Comparison of ENCODE assay signal across 8 cellular contexts in the genomic region with DNA sequence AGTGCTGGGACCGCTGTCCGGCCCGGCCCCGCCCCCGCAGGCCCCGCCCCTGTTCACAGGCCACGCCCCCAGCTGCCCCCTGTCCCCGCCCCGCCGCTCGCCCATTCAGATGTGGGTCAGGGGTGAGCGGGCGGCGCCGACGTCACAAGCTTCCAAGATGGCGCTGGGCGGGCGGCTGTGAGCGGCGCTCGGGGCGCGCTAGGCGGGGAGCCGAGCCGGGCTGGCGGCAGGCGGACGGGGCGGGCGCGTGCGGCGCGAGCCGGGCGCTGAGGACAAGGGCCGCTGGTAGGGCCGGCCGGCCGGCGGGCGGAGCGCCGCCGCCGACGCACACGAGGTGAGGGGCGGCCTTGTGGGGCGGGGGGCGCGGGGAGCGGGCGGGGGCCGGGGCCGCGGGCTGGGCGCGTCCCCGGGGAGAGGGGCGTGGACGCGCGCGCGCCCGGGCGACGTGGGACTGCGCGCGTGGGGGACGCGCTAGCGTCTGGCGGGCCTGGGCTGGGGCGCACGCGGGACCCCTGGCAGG. TPM values are rescaled to one million over a fixed set of nuclear protein-coding genes. Genes with fewer than 3 reads are reported as not detected.
A peak's percentile ranks its signal among the peaks of the same experiment; 100 is the strongest.
DNase-seq lines count a peak whose midpoint lies in the region; ATAC-seq and TF ChIP-seq lines count a peak whose summit lies in the region.
"Not testable (repeated sequence)": the region's sequence is repeated elsewhere in the genome, so short reads cannot be mapped to it uniquely, and the experiment has no call there.

Gene HIC2, plus strand, starts transcription at position 145 of the 520 bp plus-strand sequence. CDS start 25,461 bp downstream, outside the sequence.

- in situ Hi-C loops in IMR-90 (cut with MboI; ENCODE audit: low sequenced_read_pairs); gastrocnemius medialis (cut with MboI; ENCODE audit: low sequenced_read_pairs in 4 of 4): not testable (repeated sequence)

- CTCF ChIA-PET in IMR-90 (lab: Yijun Ruan, JAX); activated CD8-positive, alpha-beta T cell treated with anti-CD3 and anti-CD28 coated beads, Interleukin-2, amount 10 ng/mL, durations not matched to agents 7 days and 5 days (lab: Charles Lee): not testable (repeated sequence)

- not testable (repeated sequence) for H3K9me3 Mint-ChIP-seq in activated CD8-positive, alpha-beta T cell treated with anti-CD3 and anti-CD28 coated beads, Interleukin-2, amount 10 ng/mL, durations not matched to agents 7 days and 5 days (ENCODE audit: insufficient read depth)

- peak within 1 kb of the TSS; percentile 61 for H3K4me3 Mint-ChIP-seq in activated CD8-positive, alpha-beta T cell treated with anti-CD3 and anti-CD28 coated beads, Interleukin-2, amount 10 ng/mL, durations not matched to agents 7 days and 5 days

- WGBS in IMR-90 (ENCODE audit: extremely low coverage in 2 of 2, insufficient read length in 1 of 2), 2 experiments = no CpG with 5 or more reads among the region's 81 CpGs

- not testable (repeated sequence) for TF ChIP-seq RAD21 in IMR-90 (IDR thresholded peaks at IDR 0.05; ENCODE audit: low read length)

- peak within 1 kb of the TSS; percentile 65 for H3K4me3 ChIP-seq in BLaER1
- peak within 1 kb of the TSS; percentile 85 for H3K4me3 ChIP-seq in IMR-90 (ENCODE audit: insufficient read depth, low read depth, low read length)
- peak within 1 kb of the TSS; percentile 29 to 45 for H3K4me3 ChIP-seq in left lung
- H3K4me3 ChIP-seq in gastrocnemius medialis = peak within 1 kb of the TSS in 3 of 4 donors; percentile 40 to 58 (median 51)

- DNase-seq in IMR-90, gastrocnemius medialis: not testable (repeated sequence)
- peak; percentile 17 for DNase-seq in activated CD8-positive, alpha-beta T cell treated with anti-CD3 and anti-CD28 coated beads, Interleukin-2, amount 10 ng/mL, durations not matched to agents 7 days and 5 days
- DNase-seq in effector CD4-positive, alpha-beta T cell = peak; percentile 1
- peak in 1 of 2 donors; percentile 34 for DNase-seq in left lung

- H4K8ac ChIP-seq in IMR-90 (ENCODE audit: low read depth in 2 of 2, low read length in 2 of 2) = not testable (repeated sequence)

- peak within 1 kb of the TSS; percentile 46; the same call in 1 of the 2 replicates for H3K27ac ChIP-seq in BLaER1
- peak within 1 kb of the TSS; percentile 59; the same call in 1 of the 2 replicates for H3K27ac ChIP-seq in IMR-90 (ENCODE audit: insufficient read depth, low read length)
- H3K27ac ChIP-seq in left lung, gastrocnemius medialis: not testable (repeated sequence)

- ATAC-seq in GM19397 (IDR thresholded peaks at IDR 0.05; ENCODE audit: unreplicated experiment) = peak; percentile 84
- peak; percentile 91 for ATAC-seq in HG02798 (IDR thresholded peaks at IDR 0.05; ENCODE audit: poor library complexity, unreplicated experiment)
- peak; percentile 94 for ATAC-seq in IMR-90 (ENCODE audit: low read depth)
- ATAC-seq in activated CD8-positive, alpha-beta T cell treated with anti-CD3 and anti-CD28 coated beads, Interleukin-2, amount 10 ng/mL, durations not matched to agents 7 days and 5 days = peak; percentile 92
- peak; percentile 97 for ATAC-seq in left lung
- ATAC-seq in gastrocnemius medialis = peak; percentile 92

- not testable (repeated sequence) for H2AK5ac ChIP-seq in IMR-90 (ENCODE audit: low read depth, low read length)

- not testable (repeated sequence) for H2BK15ac ChIP-seq in IMR-90 (ENCODE audit: low read depth, low read length)

- not testable (repeated sequence) for H2AK9ac ChIP-seq in IMR-90 (replicated peaks; ENCODE audit: low read depth, low read length, poor library complexity)

- dilution Hi-C loops in IMR-90 (cut with HindIII; ENCODE audit: low sequenced_read_pairs, unreplicated experiment) = not testable (repeated sequence)

- H4K91ac ChIP-seq in IMR-90 (ENCODE audit: insufficient read depth, low read depth, low read length) = not testable (repeated sequence)

- peak within 1 kb of the TSS; percentile 77; the same call in 1 of the 2 replicates for H3K9ac ChIP-seq in BLaER1
- H3K9ac ChIP-seq in IMR-90 (ENCODE audit: low read depth, low read length) = peak within 1 kb of the TSS; percentile 83; the same call in 1 of the 2 replicates

- not testable (repeated sequence) for H3K4ac ChIP-seq in IMR-90 (ENCODE audit: low read depth, low read length)

- not testable (repeated sequence) for H3K79me1 ChIP-seq in IMR-90 (ENCODE audit: low read depth in 1 of 2, low read length in 2 of 2)

- H3K4me1 Mint-ChIP-seq in activated CD8-positive, alpha-beta T cell treated with anti-CD3 and anti-CD28 coated beads, Interleukin-2, amount 10 ng/mL, durations not matched to agents 7 days and 5 days (ENCODE audit: low read depth) = not testable (repeated sequence)

- not testable (repeated sequence) for H2BK5ac ChIP-seq in IMR-90 (ENCODE audit: low read depth, low read length, poor library complexity, severe bottlenecking)

- H3K18ac ChIP-seq in IMR-90 (ENCODE audit: low read depth, low read length) = not testable (repeated sequence)

- TF ChIP-seq POLR2A in IMR-90 (IDR thresholded peaks at IDR 0.05; ENCODE audit: low read depth, low read length) = not testable (repeated sequence)
- peak in 1 of 2 donors; percentile 13 for TF ChIP-seq POLR2A in gastrocnemius medialis (IDR thresholded peaks at IDR 0.05)

- not testable (repeated sequence) for H3K14ac ChIP-seq in IMR-90 (replicated peaks; ENCODE audit: low read depth, low read length)

- not testable (repeated sequence) for H4K5ac ChIP-seq in IMR-90 (ENCODE audit: low read depth, low read length)

- not testable (repeated sequence) for H3K36me3 ChIP-seq in BLaER1; IMR-90 (ENCODE audit: control insufficient read depth, insufficient read depth, low read length); left lung; gastrocnemius medialis

- not testable (repeated sequence) for H4K20me1 ChIP-seq in BLaER1; IMR-90 (ENCODE audit: insufficient read depth, low read length)

- not testable (repeated sequence) for BruUV-seq in IMR-90 (replicated peaks; lab: Mats Ljungman, UMichigan)

- H3K27me3 ChIP-seq in BLaER1; IMR-90 (ENCODE audit: control insufficient read depth, insufficient read depth, low read length); left lung; gastrocnemius medialis: not testable (repeated sequence)

- H3K4me2 ChIP-seq in BLaER1 = peak within 1 kb of the TSS; percentile 70; the same call in 1 of the 2 replicates
- not testable (repeated sequence) for H3K4me2 ChIP-seq in IMR-90 (ENCODE audit: low read depth, low read length)

- not testable (repeated sequence) for H3K23ac ChIP-seq in IMR-90 (ENCODE audit: low read depth, low read length)

- H3K56ac ChIP-seq in IMR-90 (ENCODE audit: extremely low read depth, insufficient read depth, low read length) = not testable (repeated sequence)

- not testable (repeated sequence) for H3K9me1 ChIP-seq in IMR-90 (ENCODE audit: insufficient read depth, low read length)

- H2BK20ac ChIP-seq in IMR-90 (ENCODE audit: low read depth, low read length) = not testable (repeated sequence)

- not testable (repeated sequence) for H3K9me3 ChIP-seq in BLaER1; IMR-90 (ENCODE audit: control insufficient read depth, insufficient read depth, low read length); left lung; gastrocnemius medialis

- H2AFZ ChIP-seq in IMR-90 (replicated peaks; ENCODE audit: low read length, poor library complexity) = peak within 1 kb of the TSS; percentile 72

- H3K4me1 ChIP-seq in BLaER1; IMR-90 (ENCODE audit: control insufficient read depth, insufficient read depth, low read length); left lung; gastrocnemius medialis: not testable (repeated sequence)

- not testable (repeated sequence) for H3K36me3 Mint-ChIP-seq in activated CD8-positive, alpha-beta T cell treated with anti-CD3 and anti-CD28 coated beads, Interleukin-2, amount 10 ng/mL, durations not matched to agents 7 days and 5 days (ENCODE audit: low read depth)

- not testable (repeated sequence) for H3K27ac Mint-ChIP-seq in activated CD8-positive, alpha-beta T cell treated with anti-CD3 and anti-CD28 coated beads, Interleukin-2, amount 10 ng/mL, durations not matched to agents 7 days and 5 days

- H2BK120ac ChIP-seq in IMR-90 (ENCODE audit: low read depth, low read length) = not testable (repeated sequence)

- not testable (repeated sequence) for TF ChIP-seq CTCF in IMR-90 (conservative IDR thresholded peaks at IDR 0.05; ENCODE audit: low read depth, low read length); left lung (IDR thresholded peaks at IDR 0.05); gastrocnemius medialis (IDR thresholded peaks at IDR 0.05 in 4 of 5, conservative IDR thresholded peaks at IDR 0.05 in 1 of 5)

- POLR2A ChIA-PET in IMR-90 (lab: Charles Lee; ENCODE audit: unreplicated experiment); activated CD8-positive, alpha-beta T cell treated with anti-CD3 and anti-CD28 coated beads, Interleukin-2, amount 10 ng/mL, durations not matched to agents 7 days and 5 days (lab: Charles Lee): not testable (repeated sequence)

- not testable (repeated sequence) for H3K27me3 Mint-ChIP-seq in activated CD8-positive, alpha-beta T cell treated with anti-CD3 and anti-CD28 coated beads, Interleukin-2, amount 10 ng/mL, durations not matched to agents 7 days and 5 days (ENCODE audit: low read depth)

- intact Hi-C loops in IMR-90 (cut with micrococcal nuclease); left lung (cut with DNase I); gastrocnemius medialis (cut with DNase I; ENCODE audit: low total_unique reads): not testable (repeated sequence)

RNA-seq across cellular contexts. Expression of gene HIC2, which starts in this region (rescaled TPM):
- 1.4 and 1.9 TPM in 2 replicates for total RNA-seq in IMR-90 (2012; rRNA removed)
- polyA plus RNA-seq in IMR-90 (2012; rRNA removed) = 2.1 and 2.4 TPM in 2 replicates
- 0.62 and 1.5 TPM in 2 replicates for polyA plus RNA-seq in IMR-90 (2012; cell fraction: cytosol; rRNA removed)
- polyA plus RNA-seq in IMR-90 (2012; cell fraction: nucleus; rRNA removed; ENCODE audit: low replicate concordance) = 7.5 and 12.3 TPM in 2 replicates
- total RNA-seq in activated CD8-positive, alpha-beta T cell treated with anti-CD3 and anti-CD28 coated beads, Interleukin-2, amount 10 ng/mL, durations not matched to agents 7 days and 5 days = 1 to 10 TPM; 4.1 to 4.8 TPM
- total RNA-seq in left lung = 1 to 10 TPM; 3.4 to 4.1 TPM
- total RNA-seq in gastrocnemius medialis = 1 to 10 TPM; 1.5 to 4.0 (median 2.0) TPM
